ENCODE assay signal across 2 cellular contexts in genomic region chr7:20201380-20201779, GRCh38.
TF ChIP-seq lines count a peak whose summit lies in the region.

No MANE protein-coding gene starts in this region.

TF ChIP-seq in HepG2, 621 proteins besides CTCF, POLR2A, EP300 and RAD21:
- no peak for TF ChIP-seq ZNF766 (CRISPR knock-in tag; IDR thresholded peaks at IDR 0.05; ENCODE audit: borderline replicate concordance)
- no peak for TF ChIP-seq ZNF644 (CRISPR knock-in tag; IDR thresholded peaks at IDR 0.05; ENCODE audit: low read depth)
- TF ChIP-seq ZNF546 (CRISPR knock-in tag; conservative IDR thresholded peaks at IDR 0.05) = no peak

TF ChIP-seq in endothelial cell of umbilical vein, 7 proteins besides CTCF, POLR2A, EP300 and RAD21:
- TF ChIP-seq POLR2AphosphoS5 (IDR thresholded peaks at IDR 0.05; ENCODE audit: insufficient read depth, low read depth, low read length) (no peak), MAX (IDR thresholded peaks at IDR 0.05; ENCODE audit: insufficient read depth, insufficient read length) (no peak), JUN (IDR thresholded peaks at IDR 0.05; ENCODE audit: borderline replicate concordance, insufficient read depth, insufficient read length, low read depth) (no peak), FOS (IDR thresholded peaks at IDR 0.05; ENCODE audit: borderline replicate concordance, insufficient read depth, low read length) (no peak), MYC (IDR thresholded peaks at IDR 0.05; ENCODE audit: low read depth, low read length) (no peak), GATA2 (IDR thresholded peaks at IDR 0.05; ENCODE audit: insufficient read depth, insufficient read length, low read depth, low read length) (no peak), EZH2 (IDR thresholded peaks at IDR 0.05; ENCODE audit: borderline replicate concordance, low read depth, low read length, severe bottlenecking) (no peak)
